In genomic region chr17:17416007-17416399, GRCh38 we compare ENCODE assay signal across 1 cellular context.
TF ChIP-seq lines count a peak whose summit lies in the region.

No MANE protein-coding gene starts in this region.

TF ChIP-seq in GM12878, 131 proteins besides CTCF, POLR2A, EP300 and RAD21 (continued from another document):
- no peak for TF ChIP-seq CHD1 (IDR thresholded peaks at IDR 0.05; ENCODE audit: low read depth, low read length)
- no peak for TF ChIP-seq TCF7 (IDR thresholded peaks at IDR 0.05; ENCODE audit: borderline replicate concordance)
- no peak for TF ChIP-seq KAT2A (conservative IDR thresholded peaks at IDR 0.05; ENCODE audit: control insufficient read depth, low read depth, low read length)
- no peak for TF ChIP-seq HDAC6 (IDR thresholded peaks at IDR 0.05; ENCODE audit: unreplicated experiment)
- TF ChIP-seq NFYA (IDR thresholded peaks at IDR 0.05; ENCODE audit: borderline replicate concordance, low read depth, low read length) = no peak
- no peak for TF ChIP-seq ATF7 (IDR thresholded peaks at IDR 0.05; ENCODE audit: low read depth)
- TF ChIP-seq ETV6 (conservative IDR thresholded peaks at IDR 0.05 in 1 of 2, IDR thresholded peaks at IDR 0.05 in 1 of 2; ENCODE audit: borderline replicate concordance in 1 of 2, low read depth in 1 of 2) = no peak
- TF ChIP-seq FOXK2 (IDR thresholded peaks at IDR 0.05) = no peak
- no peak for TF ChIP-seq MYB (IDR thresholded peaks at IDR 0.05; ENCODE audit: borderline replicate concordance, low read depth, low read length)
